12 cellular contexts compared by ENCODE assay signal in genomic region chr5:10201223-10201868, GRCh38. TPM values are rescaled to one million over a fixed set of nuclear protein-coding genes. Genes with fewer than 3 reads are reported as not detected.
DNase-seq lines count a peak whose midpoint lies in the region; ATAC-seq and TF ChIP-seq lines count a peak whose summit lies in the region.
"Had no signal": no experiment of that assay in that cellular context is flagged by ENCODE, and none has a peak within 500 bp of the region (broad histone marks: within the 10 kb centered on the region; RNA-seq: fewer than 3 reads in every experiment).

No MANE protein-coding gene starts in this region.

- no peak for ATAC-seq in HG02973 (IDR thresholded peaks at IDR 0.05; ENCODE audit: unreplicated experiment)
- ATAC-seq: activated CD4-positive, alpha-beta T cell treated with anti-CD3 and anti-CD28 coated beads for 36 hours; heart left ventricle had no signal

- H3K79me2 ChIP-seq in OCI-LY7 (ENCODE audit: insufficient read depth, low read depth, low read length) = no peaks in the 10 kb centered on the region

- H3K9me2 ChIP-seq in OCI-LY7 (ENCODE audit: insufficient read depth, low read length) = no peaks in the 10 kb centered on the region

- in situ Hi-C loops in ACHN (cut with HindIII; ENCODE audit: low pct_ligation_motif_present, low pct_unique_long_range_greater_than_20kb, low sequenced_read_pairs) = no loop called here

- CTCF ChIA-PET in OCI-LY7 (lab: Charles Lee; ENCODE audit: unreplicated experiment) = no interaction called here

- no peaks in the 10 kb centered on the region for H4K20me1 ChIP-seq in OCI-LY7 (ENCODE audit: insufficient read depth, low read length)

- POLR2A ChIA-PET in OCI-LY7 (lab: Charles Lee) = no interaction called here

- no peaks in the 10 kb centered on the region for H3K36me3 ChIP-seq in OCI-LY7 (ENCODE audit: insufficient read depth, low read length)
- H3K36me3 ChIP-seq: heart left ventricle had no signal

- no peak overlapping the region for H2AFZ ChIP-seq in OCI-LY7 (ENCODE audit: low read length)

- no peaks in the 10 kb centered on the region for H3K4me1 ChIP-seq in OCI-LY7 (ENCODE audit: insufficient read depth, low read length, poor library complexity, severe bottlenecking)
- H3K4me1 ChIP-seq: heart left ventricle had no signal

- no TSS peak for BruUV-seq in OCI-LY7 (replicated peaks; lab: Mats Ljungman, UMichigan)

- peaks cover 6% of the 10 kb centered on the region; the same call in 1 of the 2 replicates for H3K9me3 ChIP-seq in OCI-LY7 (ENCODE audit: low read length)

- H3K4me3 ChIP-seq in GM12875 (ENCODE audit: low read depth, low read length) = no peak overlapping the region
- no peak overlapping the region for H3K4me3 ChIP-seq in OCI-LY7 (ENCODE audit: low read depth, low read length, poor library complexity, severe bottlenecking)
- no peak overlapping the region for H3K4me3 ChIP-seq in fibroblast of the aortic adventitia (ENCODE audit: low read depth, low read length)
- H3K4me3 ChIP-seq: heart left ventricle had no signal

- no peak overlapping the region for H3K4me2 ChIP-seq in OCI-LY7 (ENCODE audit: low read length)

- intact Hi-C loops in OCI-LY7 (cut with micrococcal nuclease; ENCODE audit: unreplicated experiment) = no loop called here

- H3K27ac ChIP-seq in OCI-LY7 (ENCODE audit: low read depth, low read length, poor library complexity, severe bottlenecking) = no peak overlapping the region
- H3K27ac ChIP-seq: heart left ventricle had no signal

- peak; percentile 12; the same call in 1 of the 2 replicates for TF ChIP-seq CTCF in GM12875 (IDR thresholded peaks at IDR 0.05; ENCODE audit: borderline replicate concordance, insufficient read depth, low read depth, low read length)
- peak; percentile 69 for TF ChIP-seq CTCF in OCI-LY7 (conservative IDR thresholded peaks at IDR 0.05; ENCODE audit: low read length)
- peak; percentile 15 for TF ChIP-seq CTCF in fibroblast of the aortic adventitia (IDR thresholded peaks at IDR 0.05; ENCODE audit: insufficient read depth, low read length)

- peak; percentile 12 for DNase-seq in ACHN
- no peak for DNase-seq in OCI-LY7 (ENCODE audit: low spot score)
- DNase-seq in fibroblast of the aortic adventitia (ENCODE audit: low read depth) = no peak
- DNase-seq in T1000 (lab: John Stamatoyannopoulos, UW) = no peak
- no peak for DNase-seq in NCI-H526 treated with DMSO at 0.1 percent for 48 hours (lab: John Stamatoyannopoulos, UW)
- DNase-seq in NK-92 treated with Interleukin-12 subunit alpha and Interleukin-12 subunit beta, amount 100 ng/mL, for 24 hours (lab: John Stamatoyannopoulos, UW) = no peak
- DNase-seq: activated CD4-positive, alpha-beta T cell treated with anti-CD3 and anti-CD28 coated beads for 36 hours; DMS153; heart left ventricle; NCI-H2107 had no signal

RNA-seq across cellular contexts. Expression of gene ATPSCKMT, which starts 48.3 kb away (rescaled TPM):
- total RNA-seq in OCI-LY7 (2014; rRNA removed; shearing (Covaris generic)) = 16.0 and 26.5 TPM in 2 replicates
- 22.2 and 24.9 TPM in 2 replicates for total RNA-seq in OCI-LY7 (2022)
- 34.3 and 60.9 TPM in 2 replicates for total RNA-seq in fibroblast of the aortic adventitia (ENCODE audit: low replicate concordance)

RNA-seq across cellular contexts. Expression of gene CCT5, which starts 48.7 kb away (rescaled TPM):
- 498 and 551 TPM in 2 replicates for total RNA-seq in OCI-LY7 (2014; rRNA removed; shearing (Covaris generic))
- total RNA-seq in OCI-LY7 (2022) (327 and 389 TPM in 2 replicates), fibroblast of the aortic adventitia (ENCODE audit: low replicate concordance) (168 and 359 TPM in 2 replicates)

Comparison
In these comparisons a context has a peak if more than half of its experiments do, and no peak if none do; other contexts are left out.
1. CTCF ChIP-seq: peak in every context shown above with its lines; median percentile 69 in OCI-LY7; 15 in fibroblast of the aortic adventitia; 12 in GM12875.